8 cellular contexts compared by ENCODE assay signal in the genomic region with DNA sequence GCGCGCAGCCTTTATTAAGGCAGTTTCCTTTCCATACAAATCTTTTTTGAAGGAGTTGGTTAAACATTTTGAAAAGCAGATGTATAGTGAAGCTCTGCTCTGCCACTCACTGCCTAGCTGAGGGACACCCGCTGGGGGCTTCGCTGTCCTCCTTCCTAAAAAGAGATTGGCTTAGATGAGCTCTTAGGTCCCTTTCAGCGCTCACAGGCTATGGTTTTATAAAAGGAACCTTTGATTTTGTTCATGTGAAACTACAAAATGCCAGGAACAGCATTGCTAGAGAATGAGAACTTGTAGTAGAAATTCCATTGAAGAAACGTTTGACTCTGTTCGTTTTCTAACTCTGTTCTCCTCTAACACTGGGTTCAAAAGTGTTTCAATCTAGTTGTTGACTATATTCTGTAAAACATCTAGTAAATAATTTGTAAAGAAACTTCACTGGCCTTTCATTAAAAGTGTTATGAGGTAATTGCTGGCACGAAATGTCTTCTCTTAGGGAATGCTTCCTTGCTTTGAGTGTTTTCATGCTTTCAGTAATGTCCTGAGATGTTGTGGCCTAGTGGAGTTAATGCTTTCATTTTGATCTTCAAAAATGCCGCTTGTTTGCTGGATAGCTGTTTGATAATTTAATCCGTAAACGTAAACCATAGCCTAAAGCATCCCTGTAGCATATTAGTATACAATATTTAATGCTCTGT. TPM values are rescaled to one million over a fixed set of nuclear protein-coding genes. Genes with fewer than 3 reads are reported as not detected.
DNase-seq lines count a peak whose midpoint lies in the region; ATAC-seq and TF ChIP-seq lines count a peak whose summit lies in the region.

No MANE protein-coding gene starts in this region.

- intact Hi-C loops in CD4-positive, alpha-beta T cell (cut with DNase I, micrococcal nuclease), result loop anchor here in 1 of 2 experiments (5.0 kb wide), 1 partner anchor 176 kb away; a partner anchor contains a TSS

- H3K79me2 ChIP-seq in Loucy (ENCODE audit: insufficient read depth, low read length), result peaks cover 62% of the 10 kb centered on the region

- no peaks in the 10 kb centered on the region for H3K27me3 ChIP-seq in CD4-positive, alpha-beta T cell (ENCODE audit: control insufficient read depth, insufficient read depth, low read length)
- no peaks in the 10 kb centered on the region for H3K27me3 ChIP-seq in Loucy (ENCODE audit: insufficient read depth, low read length, poor library complexity, severe bottlenecking)
- no peaks in the 10 kb centered on the region for H3K27me3 ChIP-seq in muscle layer of duodenum (ENCODE audit: low read depth, low read length)

- no peaks in the 10 kb centered on the region for H3K9me3 Mint-ChIP-seq in CD4-positive, alpha-beta T cell

- H3K4me1 ChIP-seq in Loucy (ENCODE audit: insufficient read depth, low read length, poor library complexity, severe bottlenecking), result peaks cover 30% of the 10 kb centered on the region
- peaks cover 0 to 29% of the 10 kb centered on the region in 2 donors for H3K4me1 ChIP-seq in muscle layer of duodenum (ENCODE audit: control insufficient read depth in 1 of 2, insufficient read depth in 2 of 2, low read length in 2 of 2)

- peak overlapping the region; percentile 99 for H3K4me3 Mint-ChIP-seq in CD4-positive, alpha-beta T cell

- H3K9ac ChIP-seq in Loucy (ENCODE audit: low read depth, low read length, poor library complexity, severe bottlenecking), result peak overlapping the region; percentile 86

- CTCF ChIA-PET in CD4-positive, alpha-beta T cell (lab: Charles Lee), result no interaction called here

- peaks cover 13% of the 10 kb centered on the region for H3K36me3 Mint-ChIP-seq in CD4-positive, alpha-beta T cell (ENCODE audit: low read depth)

- POLR2A ChIA-PET in CD4-positive, alpha-beta T cell (lab: Charles Lee), result interaction anchor here (0.8 to 1.4 kb wide), 2 partner anchors 28 to 41 kb away, joined by 3 read pairs; no protein-coding TSS in a partner anchor

- H3K9me2 ChIP-seq in Loucy (replicated peaks; ENCODE audit: low read depth, low read length), result no peaks in the 10 kb centered on the region

- peak overlapping the region; percentile 96 for H3K27ac Mint-ChIP-seq in CD4-positive, alpha-beta T cell

- peaks cover 40% of the 10 kb centered on the region for H4K20me1 ChIP-seq in Loucy (ENCODE audit: insufficient read depth, low read length, poor library complexity, severe bottlenecking)

- no peak for DNase-seq in CD4-positive, alpha-beta T cell
- DNase-seq in coronary artery (ENCODE audit: low spot score), result no peak
- DNase-seq in NCI-H1105 treated with DMSO at 0.1 percent for 48 hours (lab: John Stamatoyannopoulos, UW), result no peak

- H3K4me2 ChIP-seq in Loucy (ENCODE audit: low read depth, low read length, poor library complexity, severe bottlenecking), result peak overlapping the region; percentile 96

- H3K4me3 ChIP-seq in Loucy (ENCODE audit: low read length, poor library complexity, severe bottlenecking), result peak overlapping the region; percentile 95
- peak overlapping the region; percentile 93 for H3K4me3 ChIP-seq in coronary artery
- H3K4me3 ChIP-seq in muscle layer of duodenum (ENCODE audit: low read depth in 1 of 2, low read length in 2 of 2), result peak overlapping the region; percentile 94 to 96

- no peaks in the 10 kb centered on the region for H3K9me3 ChIP-seq in CD4-positive, alpha-beta T cell (ENCODE audit: control insufficient read depth, low read length)
- H3K9me3 ChIP-seq in Loucy (ENCODE audit: insufficient read depth, low read depth, low read length), result no peaks in the 10 kb centered on the region
- no peaks in the 10 kb centered on the region for H3K9me3 ChIP-seq in muscle layer of duodenum (ENCODE audit: control insufficient read depth in 1 of 2, low read length in 2 of 2)

- H3K4me1 Mint-ChIP-seq in CD4-positive, alpha-beta T cell (ENCODE audit: low read depth), result peaks cover 53% of the 10 kb centered on the region

- no peaks in the 10 kb centered on the region for H3K36me3 ChIP-seq in Loucy (ENCODE audit: insufficient read depth, low read length)
- peaks cover 0 to 7% of the 10 kb centered on the region in 2 donors for H3K36me3 ChIP-seq in muscle layer of duodenum (ENCODE audit: control insufficient read depth in 1 of 2, insufficient read depth in 2 of 2, low read length in 2 of 2)

- H3K27me3 Mint-ChIP-seq in CD4-positive, alpha-beta T cell, result no peaks in the 10 kb centered on the region

- H3F3A ChIP-seq in Loucy (ENCODE audit: low read depth), result peaks cover 8% of the 10 kb centered on the region; the same call in 1 of the 2 replicates

- no peak overlapping the region for H2AFZ ChIP-seq in Loucy (ENCODE audit: low read length)

- no peak for TF ChIP-seq CTCF in CD4-positive, alpha-beta T cell (IDR thresholded peaks at IDR 0.05)
- TF ChIP-seq CTCF in Loucy (conservative IDR thresholded peaks at IDR 0.05; ENCODE audit: low read length), result no peak
- TF ChIP-seq CTCF in coronary artery (IDR thresholded peaks at IDR 0.05), result no peak

- peak overlapping the region; percentile 92 for H3K27ac ChIP-seq in CD4-positive, alpha-beta T cell (ENCODE audit: low read depth, low read length)
- peak overlapping the region; percentile 97 to 98 for H3K27ac ChIP-seq in coronary artery
- H3K27ac ChIP-seq in muscle layer of duodenum (ENCODE audit: low read length), result peak overlapping the region; percentile 77

- no peak for ATAC-seq in CD4-positive, alpha-beta T cell (ENCODE audit: poor library complexity)
- no peak for ATAC-seq in HG03175 (IDR thresholded peaks at IDR 0.05; ENCODE audit: unreplicated experiment)
- no peak for ATAC-seq in HG03342 (IDR thresholded peaks at IDR 0.05; ENCODE audit: unreplicated experiment)
- ATAC-seq in GM21529 (IDR thresholded peaks at IDR 0.05; ENCODE audit: unreplicated experiment), result no peak

RNA-seq across cellular contexts. Expression of a gene that starts 1.6 kb away (rescaled TPM):
- 100 to 1,000 TPM; 107 TPM for total RNA-seq in CD4-positive, alpha-beta T cell

RNA-seq across cellular contexts. Expression of a gene that starts 52.7 kb away (rescaled TPM):
- 100 to 1,000 TPM; 658 TPM for total RNA-seq in CD4-positive, alpha-beta T cell
